22 cellular contexts compared by ENCODE assay signal in genomic region chr12:62301080-62301798, GRCh38. TPM values are rescaled to one million over a fixed set of nuclear protein-coding genes. Genes with fewer than 3 reads are reported as not detected.
A peak's percentile ranks its signal among the peaks of the same experiment; 100 is the strongest.
DNase-seq lines count a peak whose midpoint lies in the region; ATAC-seq and TF ChIP-seq lines count a peak whose summit lies in the region.
"Had no signal": no experiment of that assay in that cellular context is flagged by ENCODE, and none has a peak within 500 bp of the region (broad histone marks: within the 10 kb centered on the region; RNA-seq: fewer than 3 reads in every experiment).

No MANE protein-coding gene starts in this region.

- peaks cover 84% of the 10 kb centered on the region for H3K36me3 Mint-ChIP-seq in activated CD4-positive, alpha-beta T cell treated with anti-CD3 and anti-CD28 coated beads for 36 hours (ENCODE audit: low read depth)
- H3K36me3 Mint-ChIP-seq in central memory CD8-positive, alpha-beta T cell (ENCODE audit: insufficient read depth): peaks cover 52% of the 10 kb centered on the region

- peak overlapping the region; percentile 19 for H3K27ac Mint-ChIP-seq in activated CD4-positive, alpha-beta T cell treated with anti-CD3 and anti-CD28 coated beads for 36 hours
- peak overlapping the region; percentile 62 for H3K27ac Mint-ChIP-seq in central memory CD8-positive, alpha-beta T cell (ENCODE audit: low read depth)
- H3K27ac Mint-ChIP-seq: activated naive CD8-positive, alpha-beta T cell treated with anti-CD3 and anti-CD28 coated beads, Interleukin-2, amount 50 U/mL, for 24 hours; T-helper 17 cell had no signal

- no peak overlapping the region for H3K4me3 ChIP-seq in left lung
- H3K4me3 ChIP-seq: body of pancreas, right atrium auricular region, SJSA1, testis had no signal

- CTCF ChIA-PET in activated CD4-positive, alpha-beta T cell treated with anti-CD3 and anti-CD28 coated beads for 36 hours (lab: Charles Lee): interaction anchor here (0.9 kb wide), 1 partner anchor 55 kb away, joined by 3 read pairs; no protein-coding TSS in a partner anchor

- ATAC-seq in activated CD4-positive, alpha-beta T cell treated with anti-CD3 and anti-CD28 coated beads for 36 hours: peak; percentile 66
- ATAC-seq in GM19351 (IDR thresholded peaks at IDR 0.05; ENCODE audit: unreplicated experiment) (peak; percentile 64), HG03159 (IDR thresholded peaks at IDR 0.05; ENCODE audit: unreplicated experiment) (peak; percentile 60), left lung (no peak)
- no peak for ATAC-seq in central memory CD8-positive, alpha-beta T cell (replicated peaks; ENCODE audit: extremely low read depth, poor library complexity, severe bottlenecking)
- ATAC-seq: activated naive CD8-positive, alpha-beta T cell treated with anti-CD3 and anti-CD28 coated beads, Interleukin-2, amount 50 U/mL, for 24 hours; body of pancreas; naive thymus-derived CD8-positive, alpha-beta T cell; Panc1; T-helper 17 cell had no signal

- peaks cover 16% of the 10 kb centered on the region for H3K9me3 Mint-ChIP-seq in activated CD4-positive, alpha-beta T cell treated with anti-CD3 and anti-CD28 coated beads for 36 hours (ENCODE audit: low read depth)
- no peaks in the 10 kb centered on the region for H3K9me3 Mint-ChIP-seq in central memory CD8-positive, alpha-beta T cell

- H3K27me3 ChIP-seq in left lung: no peaks in the 10 kb centered on the region
- H3K27me3 ChIP-seq: BE2C, body of pancreas, right atrium auricular region, testis had no signal

- peaks cover 0 to 20% of the 10 kb centered on the region in 2 donors for H3K4me1 ChIP-seq in left lung
- H3K4me1 ChIP-seq: BE2C, body of pancreas, SJSA1 had no signal

- H3K27me3 Mint-ChIP-seq in activated CD4-positive, alpha-beta T cell treated with anti-CD3 and anti-CD28 coated beads for 36 hours: no peaks in the 10 kb centered on the region
- no peaks in the 10 kb centered on the region for H3K27me3 Mint-ChIP-seq in central memory CD8-positive, alpha-beta T cell
- H3K27me3 Mint-ChIP-seq: activated naive CD8-positive, alpha-beta T cell treated with anti-CD3 and anti-CD28 coated beads, Interleukin-2, amount 50 U/mL, for 24 hours; naive thymus-derived CD8-positive, alpha-beta T cell; T-helper 17 cell had no signal

- H3K4me1 Mint-ChIP-seq in activated CD4-positive, alpha-beta T cell treated with anti-CD3 and anti-CD28 coated beads for 36 hours: peaks cover 55% of the 10 kb centered on the region
- peaks cover 65% of the 10 kb centered on the region for H3K4me1 Mint-ChIP-seq in central memory CD8-positive, alpha-beta T cell

- H3K36me3 ChIP-seq in left lung: peaks cover 0 to 56% of the 10 kb centered on the region in 2 donors

- no peak for DNase-seq in activated CD4-positive, alpha-beta T cell treated with anti-CD3 and anti-CD28 coated beads for 36 hours
- DNase-seq in activated CD4-positive, alpha-beta T cell treated with anti-CD3 and anti-CD28 coated beads, Interleukin-2, amount 50 U/mL, for 4 hours: no peak
- DNase-seq in central memory CD8-positive, alpha-beta T cell (ENCODE audit: low spot score in 2 of 2): no peak
- DNase-seq in left lung (no peak), DMS114 treated with DMSO at 0.1 percent for 48 hours (lab: John Stamatoyannopoulos, UW; ENCODE audit: unreplicated experiment) (no peak), COLO668 (lab: John Stamatoyannopoulos, UW; ENCODE audit: unreplicated experiment) (no peak)
- DNase-seq: activated effector memory CD4-positive, alpha-beta T cell treated with Interleukin-2 at 50 U/mL for 16 hours; activated naive CD8-positive, alpha-beta T cell treated with anti-CD3 and anti-CD28 coated beads, Interleukin-2, amount 50 U/mL, for 24 hours; BE2C; body of pancreas; EL; naive thymus-derived CD8-positive, alpha-beta T cell; NCI-H1092; NCI-H2029; NCI-H345; T-helper 17 cell; testis had no signal

- peaks cover 0 to 5% of the 10 kb centered on the region in 2 donors for H3K9me3 ChIP-seq in left lung
- H3K9me3 ChIP-seq: BE2C, testis had no signal

- no peak for TF ChIP-seq CTCF in left lung (IDR thresholded peaks at IDR 0.05)

- no peak overlapping the region for H3K4me3 Mint-ChIP-seq in activated CD4-positive, alpha-beta T cell treated with anti-CD3 and anti-CD28 coated beads for 36 hours
- no peak overlapping the region for H3K4me3 Mint-ChIP-seq in central memory CD8-positive, alpha-beta T cell
- H3K4me3 Mint-ChIP-seq: activated naive CD8-positive, alpha-beta T cell treated with anti-CD3 and anti-CD28 coated beads, Interleukin-2, amount 50 U/mL, for 24 hours; naive thymus-derived CD8-positive, alpha-beta T cell; T-helper 17 cell had no signal

- H3K27ac ChIP-seq in left lung: no peak overlapping the region
- H3K27ac ChIP-seq: body of pancreas, right atrium auricular region, SJSA1 had no signal

- POLR2A ChIA-PET in activated CD4-positive, alpha-beta T cell treated with anti-CD3 and anti-CD28 coated beads for 36 hours (lab: Charles Lee): no interaction called here

- intact Hi-C loops in activated CD4-positive, alpha-beta T cell treated with anti-CD3 and anti-CD28 coated beads for 36 hours (cut with DNase I, micrococcal nuclease): loop anchor here in 1 of 2 experiments (2.0 kb wide), 1 partner anchor 18 kb away; no protein-coding TSS in a partner anchor
- intact Hi-C loops in left lung (cut with DNase I): no loop called here

RNA-seq across cellular contexts. Expression of gene USP15, which starts 41.0 kb away (rescaled TPM):
- 10 to 100 TPM; 87.2 to 98.0 TPM for total RNA-seq in activated CD4-positive, alpha-beta T cell treated with anti-CD3 and anti-CD28 coated beads for 36 hours
- total RNA-seq in left lung: 100 to 1,000 TPM in 1 of 2 donors, 10 to 100 TPM in 1; 50.2 to 107 TPM

Comparison
In these comparisons a context has a peak if more than half of its experiments do, and no peak if none do; other contexts are left out.
1. ATAC-seq: peak in activated CD4-positive, alpha-beta T cell treated with anti-CD3 and anti-CD28 coated beads for 36 hours (single experiment), GM19351 (single experiment) and HG03159 (single experiment); none in central memory CD8-positive, alpha-beta T cell (single experiment) and left lung (single experiment).